ENCODE assay signal across 1 cellular context in the genomic region with DNA sequence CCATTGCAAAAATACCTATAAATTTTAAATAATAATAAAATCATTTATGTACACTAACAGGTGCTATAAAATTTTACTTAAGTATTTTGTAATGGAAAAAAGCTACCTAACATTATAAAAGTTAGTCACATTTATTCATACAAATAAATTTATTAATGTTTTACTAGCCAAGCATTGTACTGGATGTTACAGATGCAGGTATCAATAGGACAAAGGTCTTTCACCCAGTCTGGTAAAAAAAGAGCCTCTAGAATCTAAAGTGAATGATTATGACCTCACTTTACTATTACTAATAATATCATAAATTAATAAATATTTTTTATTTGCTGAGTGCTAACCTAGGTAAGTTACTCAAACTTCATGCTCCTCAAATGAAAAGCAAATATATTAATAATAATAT.
TF ChIP-seq lines count a peak whose summit lies in the region.

No MANE protein-coding gene starts in this region.

TF ChIP-seq in liver, 16 proteins besides CTCF, POLR2A, EP300 and RAD21 (continued from another document):
- TF ChIP-seq, protein P1, sequence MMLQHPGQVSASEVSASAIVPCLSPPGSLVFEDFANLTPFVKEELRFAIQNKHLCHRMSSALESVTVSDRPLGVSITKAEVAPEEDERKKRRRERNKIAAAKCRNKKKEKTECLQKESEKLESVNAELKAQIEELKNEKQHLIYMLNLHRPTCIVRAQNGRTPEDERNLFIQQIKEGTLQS (IDR thresholded peaks at IDR 0.05): no peak
- TF ChIP-seq YY1 (IDR thresholded peaks at IDR 0.05) (no peak), RXRA (IDR thresholded peaks at IDR 0.05) (peak in 1 of 2 donors; percentile 73), EGR1 (IDR thresholded peaks at IDR 0.05; ENCODE audit: low read depth in 2 of 2) (no peak), HNF4A (conservative IDR thresholded peaks at IDR 0.05) (peak in 1 of 2 donors; percentile 59)
